8 cellular contexts compared by ENCODE assay signal in genomic region chr7:47266131-47266706, GRCh38.
A peak's percentile ranks its signal among the peaks of the same experiment; 100 is the strongest.
DNase-seq lines count a peak whose midpoint lies in the region; ATAC-seq and TF ChIP-seq lines count a peak whose summit lies in the region.

No MANE protein-coding gene starts in this region.

- H3K27me3 Mint-ChIP-seq in progenitor cell of endocrine pancreas, result no peaks in the 10 kb centered on the region

- H3K36me3 Mint-ChIP-seq in progenitor cell of endocrine pancreas (ENCODE audit: insufficient read depth), result peaks cover 14% of the 10 kb centered on the region

- intact Hi-C loops in left ventricle myocardium superior (cut with micrococcal nuclease), result loop anchor here (1.0 kb wide), 1 partner anchor 553 kb away; no protein-coding TSS in a partner anchor

- no peak overlapping the region for H3K4me3 Mint-ChIP-seq in progenitor cell of endocrine pancreas (ENCODE audit: low read depth)

- ATAC-seq in GM19023 (IDR thresholded peaks at IDR 0.05; ENCODE audit: unreplicated experiment), result peak; percentile 72
- ATAC-seq in HG03342 (IDR thresholded peaks at IDR 0.05; ENCODE audit: unreplicated experiment), result peak; percentile 90
- ATAC-seq in left ventricle myocardium superior, result peak; percentile 88
- ATAC-seq in GM21737 (IDR thresholded peaks at IDR 0.05; ENCODE audit: unreplicated experiment), result no peak

- DNase-seq in COR-L47 (lab: John Stamatoyannopoulos, UW), result peak; percentile 30
- DNase-seq in NCI-H82 treated with DMSO at 0.1 percent for 48 hours (lab: John Stamatoyannopoulos, UW; ENCODE audit: unreplicated experiment), result peak; percentile 33
- DNase-seq in adipocyte (ENCODE audit: low read depth), result peak; percentile 81
- peak; percentile 65 for DNase-seq in left ventricle myocardium superior
- DNase-seq in progenitor cell of endocrine pancreas (ENCODE audit: low spot score, unreplicated experiment), result peak; percentile 52

- H3K9me3 Mint-ChIP-seq in progenitor cell of endocrine pancreas (ENCODE audit: low read depth), result peaks cover 10% of the 10 kb centered on the region

- no peak overlapping the region for H3K4me3 ChIP-seq in adipocyte (ENCODE audit: low read length)

- TF ChIP-seq CTCF in progenitor cell of endocrine pancreas (IDR thresholded peaks at IDR 0.05; ENCODE audit: unreplicated experiment), result peak; percentile 97

- peaks cover 17% of the 10 kb centered on the region for H3K4me1 ChIP-seq in adipocyte (ENCODE audit: control insufficient read depth, insufficient read depth, low read length)

- H3K27ac Mint-ChIP-seq in progenitor cell of endocrine pancreas, result peak overlapping the region; percentile 94

- H3K4me1 Mint-ChIP-seq in progenitor cell of endocrine pancreas (ENCODE audit: low read depth), result peaks cover 10% of the 10 kb centered on the region

- peaks cover 3% of the 10 kb centered on the region for H3K27me3 ChIP-seq in adipocyte (replicated peaks; ENCODE audit: control insufficient read depth, insufficient read depth, low read length)

- H3K9me3 ChIP-seq in adipocyte (ENCODE audit: control insufficient read depth, low read length), result peaks cover 20% of the 10 kb centered on the region

- H3K36me3 ChIP-seq in adipocyte (ENCODE audit: control insufficient read depth, insufficient read depth, low read length, severe bottlenecking), result no peaks in the 10 kb centered on the region

- peak overlapping the region; percentile 68 for H3K9ac ChIP-seq in adipocyte (ENCODE audit: low read length)

Comparison
In these comparisons a context has a peak if more than half of its experiments do, and no peak if none do; other contexts are left out.
1. DNase-seq: peak in every context shown above with its lines; median percentile 81 in adipocyte; 65 in left ventricle myocardium superior; 52 in progenitor cell of endocrine pancreas; 33 in NCI-H82 treated with DMSO at 0.1 percent for 48 hours; 30 in COR-L47.